Comparison of ENCODE assay signal across 34 cellular contexts in the genomic region with DNA sequence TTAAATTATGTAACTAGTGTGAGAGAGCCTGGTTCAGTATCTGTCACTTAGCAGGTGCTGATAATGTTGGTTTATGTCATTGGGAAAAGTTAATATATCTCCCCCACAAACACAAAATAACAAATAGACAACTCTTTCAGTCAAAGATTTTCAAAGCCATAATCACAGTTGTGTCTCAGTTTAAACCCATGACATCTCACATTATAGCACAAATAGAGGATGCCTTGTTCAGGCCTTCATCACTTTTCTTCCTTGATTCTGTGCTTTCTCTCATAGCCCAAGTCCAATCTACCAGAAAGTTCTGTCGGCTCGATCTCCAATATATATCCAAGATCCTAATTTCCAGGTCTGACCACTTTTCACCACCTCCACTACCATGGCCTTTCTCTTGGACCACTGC.
"Had no signal": no experiment of that assay in that cellular context is flagged by ENCODE, and none has a peak within 500 bp of the region (broad histone marks: within the 10 kb centered on the region; RNA-seq: fewer than 3 reads in every experiment).

No MANE protein-coding gene starts in this region.

- DNase-seq: activated CD4-positive, alpha-beta T cell treated with anti-CD3 and anti-CD28 coated beads for 1 hour; activated CD4-positive, alpha-beta T cell treated with anti-CD3 and anti-CD28 coated beads for 48 hours; activated CD4-positive, CD25-positive, alpha-beta regulatory T cell; activated CD8-positive, alpha-beta T cell treated with anti-CD3 and anti-CD28 coated beads for 36 hours; activated gamma-delta T cell; activated naive CD4-positive, alpha-beta T cell treated with Interleukin-2 at 50 U/mL for 16 hours; activated naive CD8-positive, alpha-beta T cell treated with anti-CD3 and anti-CD28 coated beads, Interleukin-2, amount 10 ng/mL, durations not matched to agents 7 days and 5 days; activated T-cell treated with anti-CD3 and anti-CD28 coated beads, Interleukin-2, amount 50 U/mL, for 1 hour; body of pancreas; IMR-90; NCI-H1092 treated with DMSO at 0.1 percent for 48 hours; NCI-H1417; NCI-H146; NCI-H187; NCI-H2081; NCI-H2171 treated with DMSO at 0.1 percent for 48 hours; NCI-H226; NCI-H446 treated with DMSO at 0.1 percent for 48 hours; NCI-H524; NK-92 treated with Interleukin-12 subunit alpha and Interleukin-12 subunit beta, amount 100 ng/mL, for 24 hours; PC-3; Peyer's patch; RPMI8226; SHP77 treated with DMSO at 0.1 percent for 48 hours; SW 1271; T-helper 1 cell; T-helper 2 cell; T-helper 9 cell; WERI-Rb-1 had no signal

- H3K36me3 Mint-ChIP-seq: activated naive CD4-positive, alpha-beta T cell treated with anti-CD3 and anti-CD28 coated beads, Interleukin-2, amount 50 U/mL, for 24 hours had no signal

- ATAC-seq: activated CD8-positive, alpha-beta T cell treated with anti-CD3 and anti-CD28 coated beads for 36 hours; body of pancreas; PC-3; SK-N-SH treated with all-trans-retinoic acid at 6 μM for 48 hours had no signal

- H3K27ac Mint-ChIP-seq: activated CD8-positive, alpha-beta T cell treated with anti-CD3 and anti-CD28 coated beads for 36 hours; activated naive CD4-positive, alpha-beta T cell treated with anti-CD3 and anti-CD28 coated beads, Interleukin-2, amount 50 U/mL, for 24 hours; activated naive CD8-positive, alpha-beta T cell treated with anti-CD3 and anti-CD28 coated beads, Interleukin-2, amount 10 ng/mL, durations not matched to agents 7 days and 5 days; activated T-helper 2 cell treated with anti-CD3 and anti-CD28 coated beads, Interferon-gamma antibody, Interleukin-2, Interleukin-4, amounts not matched to agents 10 μg/mL and 5 μg/mL and 100 μg/mL, durations not matched to agents 14 hours and 24 hours and 36 hours had no signal

- H3K27me3 Mint-ChIP-seq: activated CD8-positive, alpha-beta T cell treated with anti-CD3 and anti-CD28 coated beads for 36 hours; activated naive CD4-positive, alpha-beta T cell treated with anti-CD3 and anti-CD28 coated beads, Interleukin-2, amount 50 U/mL, for 24 hours; activated naive CD8-positive, alpha-beta T cell treated with anti-CD3 and anti-CD28 coated beads, Interleukin-2, amount 10 ng/mL, durations not matched to agents 7 days and 5 days had no signal

- H3K4me3 Mint-ChIP-seq: activated CD8-positive, alpha-beta T cell treated with anti-CD3 and anti-CD28 coated beads for 36 hours; activated naive CD4-positive, alpha-beta T cell treated with anti-CD3 and anti-CD28 coated beads, Interleukin-2, amount 50 U/mL, for 24 hours; activated naive CD8-positive, alpha-beta T cell treated with anti-CD3 and anti-CD28 coated beads, Interleukin-2, amount 10 ng/mL, durations not matched to agents 7 days and 5 days had no signal

- H3K9me3 Mint-ChIP-seq: activated CD8-positive, alpha-beta T cell treated with anti-CD3 and anti-CD28 coated beads for 36 hours; activated naive CD4-positive, alpha-beta T cell treated with anti-CD3 and anti-CD28 coated beads, Interleukin-2, amount 50 U/mL, for 24 hours; activated naive CD8-positive, alpha-beta T cell treated with anti-CD3 and anti-CD28 coated beads, Interleukin-2, amount 10 ng/mL, durations not matched to agents 7 days and 5 days; activated T-helper 2 cell treated with anti-CD3 and anti-CD28 coated beads, Interferon-gamma antibody, Interleukin-2, Interleukin-4, amounts not matched to agents 10 μg/mL and 5 μg/mL and 100 μg/mL, durations not matched to agents 14 hours and 24 hours and 36 hours had no signal

- H3K27ac ChIP-seq: body of pancreas, breast epithelium, Peyer's patch, SJSA1, WERI-Rb-1 had no signal

- H3K27me3 ChIP-seq: body of pancreas, breast epithelium, Peyer's patch, SJSA1 had no signal
